9 cellular contexts compared by ENCODE assay signal in genomic region chrX:94831364-94831763, GRCh38.
A peak's percentile ranks its signal among the peaks of the same experiment; 100 is the strongest.
DNase-seq lines count a peak whose midpoint lies in the region; ATAC-seq, FAIRE-seq and TF ChIP-seq lines count a peak whose summit lies in the region.
"Had no signal": no experiment of that assay in that cellular context is flagged by ENCODE, and none has a peak within 500 bp of the region (broad histone marks: within the 10 kb centered on the region; RNA-seq: fewer than 3 reads in every experiment).

No MANE protein-coding gene starts in this region.

- no peaks in the 10 kb centered on the region for H3K36me3 Mint-ChIP-seq in natural killer cell treated with Interleukin-12 subunit alpha and Interleukin-12 subunit beta and Interleukin-15 and Interleukin-18, amount 100 ng/mL, for 72 hours
- H3K36me3 Mint-ChIP-seq: activated naive CD8-positive, alpha-beta T cell had no signal

- H3K27me3 Mint-ChIP-seq in natural killer cell treated with Interleukin-12 subunit alpha and Interleukin-12 subunit beta and Interleukin-15 and Interleukin-18, amount 100 ng/mL, for 72 hours = no peaks in the 10 kb centered on the region
- H3K27me3 Mint-ChIP-seq: activated naive CD8-positive, alpha-beta T cell had no signal

- H3K36me3 ChIP-seq in mesenchymal stem cell (ENCODE audit: control insufficient read depth in 1 of 2, insufficient read depth in 2 of 2, low read depth in 1 of 2, low read length in 2 of 2) = no peaks in the 10 kb centered on the region

- no peak overlapping the region for H2BK120ac ChIP-seq in mesenchymal stem cell (ENCODE audit: low read depth, low read length)

- H2BK15ac ChIP-seq in mesenchymal stem cell (ENCODE audit: low read depth, poor library complexity, severe bottlenecking) = no peak overlapping the region

- H2AK5ac ChIP-seq in mesenchymal stem cell (ENCODE audit: low read length, severe bottlenecking) = no peak overlapping the region

- H3K27ac ChIP-seq in mesenchymal stem cell (ENCODE audit: low read length, poor library complexity, severe bottlenecking) = no peak overlapping the region

- H3K14ac ChIP-seq in mesenchymal stem cell (ENCODE audit: low read length in 2 of 2) = no peak overlapping the region

- TF ChIP-seq RAD21 in Ishikawa (IDR thresholded peaks at IDR 0.05; ENCODE audit: low read depth) = peak; percentile 58

- no peak overlapping the region for H2BK5ac ChIP-seq in mesenchymal stem cell (ENCODE audit: low read depth, low read length, poor library complexity, severe bottlenecking)

- no peak overlapping the region for H3K4me2 ChIP-seq in mesenchymal stem cell (ENCODE audit: low read length, poor library complexity, severe bottlenecking)

- H2AFZ ChIP-seq in mesenchymal stem cell (ENCODE audit: low read depth, low read length) = no peak overlapping the region

- FAIRE-seq in TTC549 (lab: Jason Lieb, UNC) = peak; percentile 52

- H3K9me3 Mint-ChIP-seq in natural killer cell treated with Interleukin-12 subunit alpha and Interleukin-12 subunit beta and Interleukin-15 and Interleukin-18, amount 100 ng/mL, for 72 hours = peaks cover 2% of the 10 kb centered on the region

- H3K4me3 ChIP-seq in mesenchymal stem cell (ENCODE audit: insufficient read depth in 1 of 2, low read depth in 1 of 2, low read length in 2 of 2) = no peak overlapping the region

- no peaks in the 10 kb centered on the region for H3K4me1 ChIP-seq in mesenchymal stem cell (ENCODE audit: control insufficient read depth, insufficient read depth, low read depth, low read length)

- no peak for ATAC-seq in GM21786 (IDR thresholded peaks at IDR 0.05; ENCODE audit: unreplicated experiment)
- ATAC-seq in natural killer cell treated with Interleukin-12 subunit alpha and Interleukin-12 subunit beta and Interleukin-15 and Interleukin-18, amount 100 ng/mL, for 72 hours = no peak

- no peak overlapping the region for H2BK12ac ChIP-seq in mesenchymal stem cell (ENCODE audit: low read length in 2 of 2)

- H3K79me1 ChIP-seq in mesenchymal stem cell (replicated peaks; ENCODE audit: low read length, poor library complexity, severe bottlenecking) = no peaks in the 10 kb centered on the region

- no peak overlapping the region for H4K91ac ChIP-seq in mesenchymal stem cell (ENCODE audit: low read length)

- H3K9me3 ChIP-seq in mesenchymal stem cell (ENCODE audit: control insufficient read depth, low read length) = no peaks in the 10 kb centered on the region

- no peak overlapping the region for H3K23ac ChIP-seq in mesenchymal stem cell (ENCODE audit: low read length in 2 of 2)

- H3K4me1 Mint-ChIP-seq in natural killer cell treated with Interleukin-12 subunit alpha and Interleukin-12 subunit beta and Interleukin-15 and Interleukin-18, amount 100 ng/mL, for 72 hours (ENCODE audit: low read depth in 2 of 2) = no peaks in the 10 kb centered on the region

- no peak overlapping the region for H3K27ac Mint-ChIP-seq in natural killer cell treated with Interleukin-12 subunit alpha and Interleukin-12 subunit beta and Interleukin-15 and Interleukin-18, amount 100 ng/mL, for 72 hours
- H3K27ac Mint-ChIP-seq: activated naive CD8-positive, alpha-beta T cell had no signal

- TF ChIP-seq EP300 in Ishikawa (IDR thresholded peaks at IDR 0.05; ENCODE audit: borderline replicate concordance) = no peak

- H3K9ac ChIP-seq in mesenchymal stem cell (ENCODE audit: low read length) = no peak overlapping the region

- peak; percentile 11 for DNase-seq in EH (ENCODE audit: low read depth)
- DNase-seq in mesenchymal stem cell = peak; percentile 1
- no peak for DNase-seq in amniotic stem cell (lab: John Stamatoyannopoulos, UW)
- no peak for DNase-seq in natural killer cell treated with Interleukin-12 subunit alpha and Interleukin-12 subunit beta and Interleukin-15 and Interleukin-18, amount 100 ng/mL, for 72 hours (ENCODE audit: low spot score)
- DNase-seq: stimulated activated CD4-positive, alpha-beta T cell treated with anti-CD3 and anti-CD28 coated beads, Interleukin-12 subunit alpha, Interleukin-12 subunit beta, amount 100 ng/mL, for 4 hours had no signal

- H3K18ac ChIP-seq in mesenchymal stem cell (ENCODE audit: low read depth in 1 of 2, low read length in 2 of 2) = no peak overlapping the region

- H3K4ac ChIP-seq in mesenchymal stem cell (ENCODE audit: low read depth in 1 of 2, low read length in 2 of 2) = no peak overlapping the region

- no peak overlapping the region for H3K4me3 Mint-ChIP-seq in natural killer cell treated with Interleukin-12 subunit alpha and Interleukin-12 subunit beta and Interleukin-15 and Interleukin-18, amount 100 ng/mL, for 72 hours
- H3K4me3 Mint-ChIP-seq: activated naive CD8-positive, alpha-beta T cell had no signal

- no peaks in the 10 kb centered on the region for H3K27me3 ChIP-seq in mesenchymal stem cell (ENCODE audit: control insufficient read depth in 1 of 2, insufficient read depth in 1 of 2, low read length in 2 of 2)

- no peak overlapping the region for H4K8ac ChIP-seq in mesenchymal stem cell (ENCODE audit: low read length)

TF ChIP-seq in Ishikawa, 13 proteins besides CTCF, POLR2A, EP300 and RAD21:
- TF ChIP-seq TCF12 (IDR thresholded peaks at IDR 0.05; ENCODE audit: low read depth) (no peak), NFIC (IDR thresholded peaks at IDR 0.05) (no peak), ZBTB7A (IDR thresholded peaks at IDR 0.05; ENCODE audit: low read depth) (no peak), CREB1 (IDR thresholded peaks at IDR 0.05; ENCODE audit: low read depth) (no peak), MAX (IDR thresholded peaks at IDR 0.05) (no peak), TAF1 (IDR thresholded peaks at IDR 0.05; ENCODE audit: low read depth) (no peak), YY1 (IDR thresholded peaks at IDR 0.05; ENCODE audit: low read depth) (no peak)
TF ChIP-seq in Ishikawa: peak in this region for 0.

Comparison
In these comparisons a context has a peak if more than half of its experiments do, and no peak if none do; other contexts are left out.
1. DNase-seq: peak in EH (single experiment) and mesenchymal stem cell (single experiment); none in amniotic stem cell (single experiment) and natural killer cell treated with Interleukin-12 subunit alpha and Interleukin-12 subunit beta and Interleukin-15 and Interleukin-18, amount 100 ng/mL, for 72 hours (single experiment).